10 cellular contexts compared by ENCODE assay signal in the genomic region with DNA sequence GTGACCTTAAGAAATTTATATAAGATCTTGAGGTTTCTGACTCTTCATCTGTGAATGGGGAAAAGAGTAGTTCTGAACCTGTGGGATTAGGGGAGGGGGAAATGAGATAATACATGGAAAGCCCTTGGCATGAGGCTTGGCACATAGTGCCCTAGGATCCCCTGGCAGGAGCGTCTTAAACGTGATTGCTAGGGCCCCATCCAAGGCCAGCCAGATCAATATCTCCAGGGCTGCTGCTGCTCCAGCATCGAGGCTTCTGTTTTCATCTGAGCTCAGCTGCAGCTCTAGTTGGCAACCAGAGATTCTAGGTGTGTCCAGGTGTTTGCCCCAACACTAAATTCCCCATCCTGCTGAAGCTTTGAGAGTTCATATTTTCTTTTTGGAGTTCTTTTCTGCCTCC.
DNase-seq lines count a peak whose midpoint lies in the region; ATAC-seq and TF ChIP-seq lines count a peak whose summit lies in the region.
"Had no signal": no experiment of that assay in that cellular context is flagged by ENCODE, and none has a peak within 500 bp of the region (broad histone marks: within the 10 kb centered on the region; RNA-seq: fewer than 3 reads in every experiment).

No MANE protein-coding gene starts in this region.

- no peaks in the 10 kb centered on the region for H3K9me2 ChIP-seq in PC-9 (ENCODE audit: insufficient read depth)

- no peaks in the 10 kb centered on the region for H4K20me1 ChIP-seq in PC-9 (ENCODE audit: insufficient read depth)

- no peak for ATAC-seq in GM19395 (IDR thresholded peaks at IDR 0.05; ENCODE audit: unreplicated experiment)

- H3K36me3 ChIP-seq in PC-9 (ENCODE audit: low read depth) (no peaks in the 10 kb centered on the region), sigmoid colon (no peaks in the 10 kb centered on the region)

- DNase-seq in CD14-positive monocyte (ENCODE audit: low spot score) (no peak), PC-9 (no peak), erythroblast (lab: John Stamatoyannopoulos, UW) (peak; percentile 24 to 32), sigmoid colon (no peak), nephron progenitor cell (no peak), GDM1 (lab: John Stamatoyannopoulos, UW) (no peak), NCI-H1417 (lab: John Stamatoyannopoulos, UW) (no peak)
- DNase-seq: CD4-positive, alpha-beta T cell; NCI-H2081 had no signal

- H3K4me3 ChIP-seq in PC-9 (no peak overlapping the region), sigmoid colon (no peak overlapping the region)

- H3K4me3 Mint-ChIP-seq in CD14-positive monocyte = no peak overlapping the region
- H3K4me3 Mint-ChIP-seq in nephron progenitor cell = no peak overlapping the region
- H3K4me3 Mint-ChIP-seq: CD4-positive, alpha-beta T cell had no signal

- H3K9me3 ChIP-seq in PC-9 (ENCODE audit: insufficient read depth, low read depth) (no peaks in the 10 kb centered on the region), sigmoid colon (no peaks in the 10 kb centered on the region)

- peaks cover 0 to 2% (median 1%) of the 10 kb centered on the region in 3 donors for H3K27me3 Mint-ChIP-seq in CD14-positive monocyte (ENCODE audit: low read depth in 3 of 3)
- peaks cover 15% of the 10 kb centered on the region for H3K27me3 Mint-ChIP-seq in nephron progenitor cell (ENCODE audit: low read depth, poor library complexity)
- H3K27me3 Mint-ChIP-seq: CD4-positive, alpha-beta T cell had no signal

- no TSS peak for BruUV-seq in PC-9 (replicated peaks; lab: Mats Ljungman, UMichigan)

- H3K27ac ChIP-seq in PC-9 (peak overlapping the region; percentile 82; the same call in 1 of the 2 replicates), sigmoid colon (peak overlapping the region; percentile 89 to 98 (median 94))

- peaks cover 15% of the 10 kb centered on the region; the same call in 1 of the 2 replicates for H3F3A ChIP-seq in PC-9 (ENCODE audit: insufficient read depth, low read depth)

- H2AFZ ChIP-seq in PC-9 = no peak overlapping the region

- no peak for TF ChIP-seq CTCF in CD14-positive monocyte (IDR thresholded peaks at IDR 0.05)
- TF ChIP-seq CTCF in PC-9 (conservative IDR thresholded peaks at IDR 0.05) = no peak
- no peak for TF ChIP-seq CTCF in sigmoid colon (IDR thresholded peaks at IDR 0.05)
- no peak for TF ChIP-seq CTCF in nephron progenitor cell (IDR thresholded peaks at IDR 0.05)

- H3K9me3 Mint-ChIP-seq in CD14-positive monocyte (peaks cover 13 to 24% (median 14%) of the 10 kb centered on the region in 7 donors), nephron progenitor cell (peaks cover 3% of the 10 kb centered on the region)
- H3K9me3 Mint-ChIP-seq: CD4-positive, alpha-beta T cell had no signal

- H3K4me2 ChIP-seq in PC-9 = no peak overlapping the region

- peaks cover 6 to 18% of the 10 kb centered on the region in 2 donors for H3K36me3 Mint-ChIP-seq in CD14-positive monocyte
- H3K36me3 Mint-ChIP-seq in nephron progenitor cell (ENCODE audit: low read depth) = no peaks in the 10 kb centered on the region

- H3K27me3 ChIP-seq in PC-9 (ENCODE audit: insufficient read depth, low read depth) = no peaks in the 10 kb centered on the region
- no peaks in the 10 kb centered on the region for H3K27me3 ChIP-seq in sigmoid colon

- no peak for TF ChIP-seq EP300 in sigmoid colon (IDR thresholded peaks at IDR 0.05)

- peak overlapping the region; percentile 93 to 99 (median 98) for H3K27ac Mint-ChIP-seq in CD14-positive monocyte
- no peak overlapping the region for H3K27ac Mint-ChIP-seq in nephron progenitor cell
- H3K27ac Mint-ChIP-seq: CD4-positive, alpha-beta T cell had no signal

- H3K4me1 Mint-ChIP-seq in CD14-positive monocyte (peaks cover 43% of the 10 kb centered on the region), nephron progenitor cell (peaks cover 74% of the 10 kb centered on the region)

- POLR2A ChIA-PET in PC-9 (lab: Charles Lee; ENCODE audit: unreplicated experiment) = no interaction called here

- H3K4me1 ChIP-seq in PC-9 (replicated peaks; ENCODE audit: insufficient read depth) = peaks cover 45% of the 10 kb centered on the region
- peaks cover 0 to 78% (median 68%) of the 10 kb centered on the region in 4 donors for H3K4me1 ChIP-seq in sigmoid colon

- no peaks in the 10 kb centered on the region for H3K79me2 ChIP-seq in PC-9 (ENCODE audit: low read depth)

- intact Hi-C loops in CD14-positive monocyte (cut with micrococcal nuclease) = loop anchor here in 1 of 2 donors (5.0 kb wide), 1 partner anchor 36 kb away; no protein-coding TSS in a partner anchor
- intact Hi-C loops in PC-9 (cut with micrococcal nuclease; ENCODE audit: unreplicated experiment) = no loop called here
- intact Hi-C loops in sigmoid colon (cut with DNase I) = loop anchor here (5.0 kb wide), 2 partner anchors 41 to 366 kb away; partner anchors contain the start of gene MAP4K4

- TF ChIP-seq POLR2A in erythroblast (IDR thresholded peaks at IDR 0.05; ENCODE audit: low read length) (no peak), sigmoid colon (IDR thresholded peaks at IDR 0.05) (no peak)

- whole genome bisulfite sequencing in sigmoid colon, 2 donors = 65 to 71% methylated on average over 3 of the region's 3 CpGs

- CTCF ChIA-PET in PC-9 (lab: Charles Lee) = no interaction called here

Comparison
In these comparisons a context has a peak if more than half of its experiments do, and no peak if none do; other contexts are left out.
1. DNase-seq: peak in erythroblast (2 of 2); none in CD14-positive monocyte (single experiment), PC-9 (0 of 2), sigmoid colon (single experiment), nephron progenitor cell (single experiment), GDM1 (single experiment) and NCI-H1417 (0 of 3).